In the genomic region with DNA sequence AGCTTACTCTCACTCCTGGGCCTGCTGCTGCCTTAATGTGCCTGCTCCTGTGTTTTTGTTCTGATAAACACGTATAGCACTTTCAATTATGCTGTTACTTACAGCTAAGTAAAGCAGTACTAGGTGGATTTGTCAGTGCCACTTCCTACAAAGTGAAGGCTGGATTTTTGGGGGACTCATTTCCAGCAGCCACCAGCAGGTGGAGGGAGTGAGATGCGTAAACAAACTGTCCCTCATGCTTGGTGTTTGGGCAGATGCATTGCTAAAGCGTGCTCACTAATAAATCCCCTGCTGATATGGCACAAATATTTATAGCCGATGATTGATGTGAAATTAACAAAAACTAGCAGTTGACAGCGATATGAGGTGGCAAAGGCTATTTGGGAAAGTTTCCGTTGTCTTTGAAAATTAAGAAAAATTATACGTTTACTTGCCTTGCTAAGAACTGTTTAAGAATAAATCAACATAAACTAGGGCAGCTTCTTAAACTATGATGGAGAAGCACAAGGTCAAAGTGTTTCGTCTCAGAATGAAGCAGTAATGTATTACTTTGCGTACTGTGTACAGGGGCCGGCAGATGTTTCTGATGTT, we compare ENCODE assay signal across 8 cellular contexts.
DNase-seq lines count a peak whose midpoint lies in the region; ATAC-seq, FAIRE-seq and TF ChIP-seq lines count a peak whose summit lies in the region.

No MANE protein-coding gene starts in this region.

- no peak overlapping the region for H3K4me3 ChIP-seq in kidney (ENCODE audit: low read length in 2 of 2)

- peaks cover 0 to 3% of the 10 kb centered on the region in 2 donors for H3K4me1 ChIP-seq in kidney (ENCODE audit: control insufficient read depth in 1 of 2, insufficient read depth in 1 of 2, low read depth in 1 of 2, low read length in 2 of 2)

- no peak for ATAC-seq in HG02571 (IDR thresholded peaks at IDR 0.05; ENCODE audit: unreplicated experiment)

- TF ChIP-seq CTCF in kidney (IDR thresholded peaks at IDR 0.05; ENCODE audit: borderline replicate concordance, extremely low read depth, insufficient read depth), result peak; percentile 83

- H3K9ac ChIP-seq in kidney (ENCODE audit: low read length in 2 of 2), result no peak overlapping the region

- in situ Hi-C loops in SK-MEL-5 (cut with HindIII; ENCODE audit: low pct_unique_long_range_greater_than_20kb, low sequenced_read_pairs), result no loop called here

- DNase-seq in SHP77 (lab: John Stamatoyannopoulos, UW), result peak; percentile 44 to 58
- no peak for DNase-seq in SHP77 treated with DMSO at 0.1 percent for 48 hours (lab: John Stamatoyannopoulos, UW)
- peak; percentile 69 for DNase-seq in LHCN-M2 (ENCODE audit: low read depth)
- peak; percentile 79 for DNase-seq in SK-MEL-5 (ENCODE audit: low read depth, low spot score)
- DNase-seq in central memory CD4-positive, alpha-beta T cell, result peak; percentile 12
- DNase-seq in kidney, result peak; percentile 69
- DNase-seq in stimulated activated CD8-positive, alpha-beta memory T cell treated with anti-CD3 and anti-CD28 coated beads, Interleukin-15, amount 100 ng/mL, for 1 hour (ENCODE audit: low read depth), result peak; percentile 10

- intact Hi-C loops in kidney (cut with DNase I), result loop anchor here (10.0 kb wide), 1 partner anchor 149 kb away; no protein-coding TSS in a partner anchor

- H3K9me3 ChIP-seq in kidney (ENCODE audit: control insufficient read depth in 1 of 2, low read length in 2 of 2), result no peaks in the 10 kb centered on the region

- peak; percentile 61 for FAIRE-seq in kidney (lab: Jason Lieb, UNC)

- H3K36me3 ChIP-seq in kidney (ENCODE audit: control insufficient read depth in 1 of 2, insufficient read depth in 2 of 2, low read length in 2 of 2), result no peaks in the 10 kb centered on the region

- H3K27ac ChIP-seq in kidney (ENCODE audit: low read depth in 2 of 2, low read length in 2 of 2), result no peak overlapping the region
